In the genomic region with DNA sequence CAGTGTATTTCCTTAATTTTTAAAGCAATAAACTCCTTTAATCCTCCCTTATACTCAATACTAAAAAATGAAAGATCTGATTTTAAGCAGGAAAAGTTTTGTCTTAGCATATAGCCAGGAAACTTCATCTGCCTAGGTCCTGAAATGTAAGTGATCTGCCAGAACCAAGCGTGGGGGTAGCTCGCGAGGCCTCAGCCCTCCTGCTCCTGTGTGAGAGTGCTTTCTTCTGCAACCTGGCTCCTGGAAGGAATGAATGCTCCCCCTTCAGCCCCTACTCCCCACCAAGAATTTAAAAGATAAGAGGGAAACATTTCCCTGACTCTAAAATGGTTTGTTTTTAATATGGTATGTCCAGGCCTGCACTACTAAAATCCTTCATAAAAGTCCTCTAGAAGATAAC, we compare ENCODE assay signal across 15 cellular contexts.
A peak's percentile ranks its signal among the peaks of the same experiment; 100 is the strongest.
DNase-seq lines count a peak whose midpoint lies in the region; ATAC-seq and TF ChIP-seq lines count a peak whose summit lies in the region.
"Had no signal": no experiment of that assay in that cellular context is flagged by ENCODE, and none has a peak within 500 bp of the region (broad histone marks: within the 10 kb centered on the region; RNA-seq: fewer than 3 reads in every experiment).

No MANE protein-coding gene starts in this region.

- H3K9me3 Mint-ChIP-seq in GM23338 (no peaks in the 10 kb centered on the region), T-cell (no peaks in the 10 kb centered on the region)
- H3K9me3 Mint-ChIP-seq: activated CD4-positive, alpha-beta memory T cell treated with anti-CD3 and anti-CD28 coated beads for 36 hours had no signal

- H3K4me2 ChIP-seq in GM23338 (0 out of 2 replicates have a peak overlapping the region, but pooled peaks have one; percentile 66), mesendoderm (ENCODE audit: low read length) (no peak overlapping the region), smooth muscle cell (peak overlapping the region; percentile 77)

- H3K27me3 Mint-ChIP-seq in GM23338 (ENCODE audit: insufficient read depth, low read depth, poor library complexity) (peaks cover 13% of the 10 kb centered on the region), T-cell (peaks cover 2 to 6% of the 10 kb centered on the region in 2 donors)

- POLR2A ChIA-PET in T-cell (lab: Charles Lee) = no interaction called here

- peaks cover 47% of the 10 kb centered on the region for H3K4me1 ChIP-seq in GM23338 (ENCODE audit: insufficient read depth)
- H3K4me1 ChIP-seq in mesendoderm (ENCODE audit: control insufficient read depth, low read depth, low read length) = peaks cover 11% of the 10 kb centered on the region
- H3K4me1 ChIP-seq in smooth muscle cell (ENCODE audit: low read depth) = peaks cover 49% of the 10 kb centered on the region
- H3K4me1 ChIP-seq: colonic mucosa had no signal

- no peak overlapping the region for H2BK5ac ChIP-seq in mesendoderm (ENCODE audit: low read length)

- TF ChIP-seq CTCF in GM23338 (conservative IDR thresholded peaks at IDR 0.05; ENCODE audit: low read depth in 2 of 2) (no peak), brain microvascular endothelial cell (IDR thresholded peaks at IDR 0.05; ENCODE audit: low read depth, low read length, missing control alignments) (no peak), smooth muscle cell (IDR thresholded peaks at IDR 0.05; ENCODE audit: borderline replicate concordance, insufficient read depth, poor library complexity, severe bottlenecking) (no peak)

- H3K36me3 ChIP-seq in GM23338 (ENCODE audit: insufficient read depth) (no peaks in the 10 kb centered on the region), brain microvascular endothelial cell (replicated peaks) (peaks cover 19% of the 10 kb centered on the region), mesendoderm (ENCODE audit: control insufficient read depth, insufficient read depth, low read length) (no peaks in the 10 kb centered on the region), smooth muscle cell (ENCODE audit: low read depth) (no peaks in the 10 kb centered on the region)

- no peak overlapping the region for H4K5ac ChIP-seq in mesendoderm (ENCODE audit: low read length)

- H3K9ac ChIP-seq in mesendoderm (ENCODE audit: low read length) (no peak overlapping the region), smooth muscle cell (ENCODE audit: low read depth) (no peak overlapping the region)

- H2AFZ ChIP-seq in GM23338 = no peak overlapping the region
- no peak overlapping the region for H2AFZ ChIP-seq in smooth muscle cell (ENCODE audit: low read depth)

- peak overlapping the region; percentile 48; the same call in 2 of the 3 replicates for H3K4me3 Mint-ChIP-seq in GM23338
- no peak overlapping the region for H3K4me3 Mint-ChIP-seq in T-cell
- H3K4me3 Mint-ChIP-seq: activated CD4-positive, alpha-beta memory T cell treated with anti-CD3 and anti-CD28 coated beads for 36 hours had no signal

- H3K4me1 Mint-ChIP-seq in GM23338 (peaks cover 52% of the 10 kb centered on the region), T-cell (peaks cover 13 to 20% (median 14%) of the 10 kb centered on the region in 3 donors)

- H3K27me3 ChIP-seq in GM23338 (ENCODE audit: insufficient read depth) = no peaks in the 10 kb centered on the region
- H3K27me3 ChIP-seq in brain microvascular endothelial cell (replicated peaks) = no peaks in the 10 kb centered on the region
- H3K27me3 ChIP-seq in mesendoderm (ENCODE audit: insufficient read depth, low read length, poor library complexity) = no peaks in the 10 kb centered on the region
- no peaks in the 10 kb centered on the region for H3K27me3 ChIP-seq in smooth muscle cell (ENCODE audit: low read depth)
- H3K27me3 ChIP-seq: colonic mucosa, SJCRH30 had no signal

- no peaks in the 10 kb centered on the region for H3K9me2 ChIP-seq in GM23338 (ENCODE audit: insufficient read depth)

- H3K36me3 Mint-ChIP-seq in GM23338 (ENCODE audit: low read depth) (no peaks in the 10 kb centered on the region; the same call in 2 of the 3 replicates), T-cell (no peaks in the 10 kb centered on the region)
- H3K36me3 Mint-ChIP-seq: activated CD4-positive, alpha-beta memory T cell treated with anti-CD3 and anti-CD28 coated beads for 36 hours had no signal

- no peak overlapping the region for H3K56ac ChIP-seq in mesendoderm (ENCODE audit: low read length)

- no peaks in the 10 kb centered on the region for H4K20me1 ChIP-seq in GM23338 (replicated peaks; ENCODE audit: insufficient read depth)
- peaks cover 96% of the 10 kb centered on the region for H4K20me1 ChIP-seq in smooth muscle cell (ENCODE audit: low read depth)

- H3K79me2 ChIP-seq in GM23338 (replicated peaks; ENCODE audit: insufficient read depth) (no peaks in the 10 kb centered on the region), mesendoderm (ENCODE audit: control insufficient read depth, insufficient read depth, low read length) (no peaks in the 10 kb centered on the region), smooth muscle cell (ENCODE audit: low read depth) (peaks cover 100% of the 10 kb centered on the region)

- H2BK120ac ChIP-seq in mesendoderm (ENCODE audit: low read depth, low read length) = no peak overlapping the region

- CTCF ChIA-PET in T-cell (lab: Charles Lee) = interaction anchor here in 1 of 2 donors (0.6 kb wide), 1 partner anchor 14 kb away, joined by 3 read pairs; no protein-coding TSS in a partner anchor

- no peaks in the 10 kb centered on the region for H3K9me3 ChIP-seq in smooth muscle cell (replicated peaks; ENCODE audit: low read depth)
- H3K9me3 ChIP-seq: colonic mucosa, SJCRH30 had no signal

- H2AK5ac ChIP-seq in mesendoderm (ENCODE audit: low read length) = no peak overlapping the region

- no peaks in the 10 kb centered on the region for H3K79me1 ChIP-seq in mesendoderm (ENCODE audit: low read length)

- H3F3A ChIP-seq in GM23338 (replicated peaks; ENCODE audit: low read depth) (no peaks in the 10 kb centered on the region), smooth muscle cell (ENCODE audit: low read depth) (peaks cover 48% of the 10 kb centered on the region)

- no peak overlapping the region for H4K8ac ChIP-seq in mesendoderm (ENCODE audit: low read depth, low read length)

- H3K27ac ChIP-seq in GM23338 (ENCODE audit: low read depth) (no peak overlapping the region), brain microvascular endothelial cell (peak overlapping the region; percentile 69), mesendoderm (ENCODE audit: low read depth, low read length) (no peak overlapping the region), smooth muscle cell (ENCODE audit: low read depth) (peak overlapping the region; percentile 96)
- H3K27ac ChIP-seq: colonic mucosa had no signal

- in situ Hi-C loops in brain microvascular endothelial cell (cut with HindIII; ENCODE audit: low pct_ligation_motif_present, low sequenced_read_pairs) = no loop called here

- WGBS in mesendoderm (ENCODE audit: extremely low coverage, insufficient coverage, low lambda C conversion rate) = no CpG with 5 or more reads among the region's 3 CpGs
- WGBS in smooth muscle cell (ENCODE audit: low lambda C conversion rate) = 46% methylated on average over 3 of the region's 3 CpGs

- H3K4me3 ChIP-seq in GM23338 = no peak overlapping the region
- no peak overlapping the region for H3K4me3 ChIP-seq in brain microvascular endothelial cell (ENCODE audit: low read depth, low read length)
- no peak overlapping the region for H3K4me3 ChIP-seq in mesendoderm (ENCODE audit: low read length)
- H3K4me3 ChIP-seq in smooth muscle cell = no peak overlapping the region
- H3K4me3 ChIP-seq: colonic mucosa, SJCRH30 had no signal

- H3K4ac ChIP-seq in mesendoderm (ENCODE audit: low read depth, low read length) = no peak overlapping the region

- H3K27ac Mint-ChIP-seq in GM23338 = peak overlapping the region; percentile 32; the same call in 1 of the 2 replicates
- no peak overlapping the region for H3K27ac Mint-ChIP-seq in T-cell
- H3K27ac Mint-ChIP-seq: activated CD4-positive, alpha-beta memory T cell treated with anti-CD3 and anti-CD28 coated beads for 36 hours had no signal

- no peak overlapping the region for H2BK15ac ChIP-seq in mesendoderm (replicated peaks; ENCODE audit: low read depth)

- H3K18ac ChIP-seq in mesendoderm (ENCODE audit: low read length) = no peak overlapping the region

- no peak overlapping the region for H3K23ac ChIP-seq in mesendoderm (ENCODE audit: low read length)

- ATAC-seq in GM23338 (peak; percentile 32), GM18520 (IDR thresholded peaks at IDR 0.05; ENCODE audit: unreplicated experiment) (no peak), T-cell (replicated peaks in 1 of 4) (no peak)

- DNase-seq in GM23338 (ENCODE audit: low spot score) (no peak), brain microvascular endothelial cell (no peak), mesendoderm (peak; percentile 40), smooth muscle cell (lab: John Stamatoyannopoulos, UW; ENCODE audit: unreplicated experiment) (no peak), T-cell (no peak), NCI-H524 (lab: John Stamatoyannopoulos, UW) (no peak)
- no peak for DNase-seq in activated CD4-positive, alpha-beta T cell treated with anti-CD3 and anti-CD28 coated beads for 1 hour
- DNase-seq: activated CD4-positive, alpha-beta memory T cell treated with anti-CD3 and anti-CD28 coated beads for 36 hours; activated T-cell treated with anti-CD3 and anti-CD28 coated beads, Interleukin-2, amount 50 U/mL, for 48 hours; colonic mucosa; NCI-H1436 treated with DMSO at 0.1 percent for 48 hours; SJCRH30; stimulated activated CD4-positive, alpha-beta T cell treated with anti-CD3 and anti-CD28 coated beads, Interleukin-4, amount 100 ng/mL, for 1 hour; stimulated activated CD8-positive, alpha-beta memory T cell treated with anti-CD3 and anti-CD28 coated beads, Interleukin-4, amount 100 ng/mL, for 48 hours had no signal

TF ChIP-seq in GM23338, 12 proteins besides CTCF, POLR2A, EP300 and RAD21:
- TF ChIP-seq EZH2 (IDR thresholded peaks at IDR 0.05; ENCODE audit: low read depth, unreplicated experiment) = no peak
- TF ChIP-seq ZNF114 (CRISPR knock-in tag; IDR thresholded peaks at IDR 0.05) = no peak
- TF ChIP-seq, protein P1, sequence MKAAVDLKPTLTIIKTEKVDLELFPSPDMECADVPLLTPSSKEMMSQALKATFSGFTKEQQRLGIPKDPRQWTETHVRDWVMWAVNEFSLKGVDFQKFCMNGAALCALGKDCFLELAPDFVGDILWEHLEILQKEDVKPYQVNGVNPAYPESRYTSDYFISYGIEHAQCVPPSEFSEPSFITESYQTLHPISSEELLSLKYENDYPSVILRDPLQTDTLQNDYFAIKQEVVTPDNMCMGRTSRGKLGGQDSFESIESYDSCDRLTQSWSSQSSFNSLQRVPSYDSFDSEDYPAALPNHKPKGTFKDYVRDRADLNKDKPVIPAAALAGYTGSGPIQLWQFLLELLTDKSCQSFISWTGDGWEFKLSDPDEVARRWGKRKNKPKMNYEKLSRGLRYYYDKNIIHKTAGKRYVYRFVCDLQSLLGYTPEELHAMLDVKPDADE (IDR thresholded peaks at IDR 0.05) = no peak
- TF ChIP-seq NANOG (IDR thresholded peaks at IDR 0.05; ENCODE audit: borderline replicate concordance) = no peak
- no peak for TF ChIP-seq ZNF331 (CRISPR knock-in tag; IDR thresholded peaks at IDR 0.05; ENCODE audit: low read depth)

Comparison
In these comparisons a context has a peak if more than half of its experiments do, and no peak if none do; other contexts are left out.
1. H3K27ac ChIP-seq: peak in brain microvascular endothelial cell (single experiment) and smooth muscle cell (single experiment); none in GM23338 (single experiment) and mesendoderm (single experiment).